16 cellular contexts compared by ENCODE assay signal in genomic region chr7:140069298-140069949, GRCh38.
"Had no signal": no experiment of that assay in that cellular context is flagged by ENCODE, and none has a peak within 500 bp of the region (broad histone marks: within the 10 kb centered on the region; RNA-seq: fewer than 3 reads in every experiment).

No MANE protein-coding gene starts in this region.

- DNase-seq: activated CD4-positive, alpha-beta T cell treated with anti-CD3 and anti-CD28 coated beads, Interleukin-2, amount 10 ng/mL, durations not matched to agents 24 days and 14 days; activated gamma-delta T cell; dermis blood vessel endothelial cell; effector memory CD4-positive, alpha-beta T cell; heart right ventricle; kidney glomerular epithelial cell; left ventricle myocardium inferior; substantia nigra; uterus had no signal

- H3K4me1 ChIP-seq: breast epithelium, esophagus muscularis mucosa, gastroesophageal sphincter, heart right ventricle, left ventricle myocardium inferior, neural progenitor cell, SJSA1, tibial nerve, uterus had no signal

- H3K4me1 Mint-ChIP-seq: neural progenitor cell had no signal

- H3K4me3 Mint-ChIP-seq: activated CD4-positive, alpha-beta T cell treated with anti-CD3 and anti-CD28 coated beads, Interleukin-2, amount 10 ng/mL, durations not matched to agents 24 days and 14 days; neural progenitor cell had no signal

- H3K27ac ChIP-seq: breast epithelium, esophagus muscularis mucosa, gastroesophageal sphincter, heart right ventricle, left ventricle myocardium inferior, neural progenitor cell, SJSA1, tibial nerve, uterus had no signal

- ATAC-seq: gastroesophageal sphincter, heart right ventricle had no signal

- H3K27ac Mint-ChIP-seq: activated CD4-positive, alpha-beta T cell treated with anti-CD3 and anti-CD28 coated beads, Interleukin-2, amount 10 ng/mL, durations not matched to agents 24 days and 14 days; neural progenitor cell; progenitor cell of endocrine pancreas had no signal

- H3K27me3 ChIP-seq: breast epithelium, esophagus muscularis mucosa, gastroesophageal sphincter, heart right ventricle, SJSA1, tibial nerve, uterus had no signal

- H3K36me3 ChIP-seq: breast epithelium, esophagus muscularis mucosa, gastroesophageal sphincter, heart right ventricle, left ventricle myocardium inferior, neural progenitor cell, SJSA1, tibial nerve, uterus had no signal

- H3K4me3 ChIP-seq: breast epithelium, esophagus muscularis mucosa, gastroesophageal sphincter, heart right ventricle, left ventricle myocardium inferior, neural progenitor cell, SJSA1, tibial nerve, uterus had no signal
